8 cellular contexts compared by ENCODE assay signal in the genomic region with DNA sequence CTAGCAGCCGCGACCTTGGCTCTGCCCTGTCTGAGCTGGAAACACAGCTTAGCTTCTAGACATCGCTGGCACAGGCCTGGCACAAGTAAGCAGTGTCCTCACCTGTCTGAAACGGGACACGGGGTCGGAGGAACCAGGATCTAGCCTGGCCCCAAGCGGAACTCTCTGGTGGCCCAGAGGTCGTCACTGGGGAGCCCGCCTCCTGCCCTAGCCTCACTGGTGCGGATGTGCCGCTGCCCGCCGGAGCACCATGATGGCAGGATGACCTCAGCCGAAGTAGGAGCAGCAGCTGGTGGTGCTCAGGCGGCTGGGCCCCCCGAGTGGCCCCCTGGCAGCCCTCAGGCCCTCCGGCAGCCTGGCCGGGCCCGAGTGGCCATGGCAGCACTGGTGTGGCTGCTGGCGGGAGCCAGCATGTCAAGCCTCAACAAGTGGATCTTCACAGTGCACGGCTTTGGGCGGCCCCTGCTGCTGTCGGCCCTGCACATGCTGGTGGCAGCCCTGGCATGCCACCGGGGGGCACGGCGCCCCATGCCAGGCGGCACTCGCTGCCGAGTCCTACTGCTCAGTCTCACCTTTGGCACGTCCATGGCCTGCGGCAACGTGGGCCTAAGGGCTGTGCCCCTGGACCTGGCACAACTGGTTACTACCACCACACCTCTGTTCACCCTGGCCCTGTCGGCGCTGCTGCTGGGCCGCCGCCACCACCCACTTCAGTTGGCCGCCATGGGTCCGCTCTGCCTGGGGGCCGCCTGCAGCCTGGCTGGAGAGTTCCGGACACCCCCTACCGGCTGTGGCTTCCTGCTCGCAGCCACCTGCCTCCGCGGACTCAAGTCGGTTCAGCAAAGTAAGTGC. TPM values are rescaled to one million over a fixed set of nuclear protein-coding genes. Genes with fewer than 3 reads are reported as not detected.
DNase-seq lines count a peak whose midpoint lies in the region; ATAC-seq and TF ChIP-seq lines count a peak whose summit lies in the region.

No MANE protein-coding gene starts in this region.

- 9 to 21% methylated on average over 24 to 32 of the region's 45 CpGs for WGBS in lower leg skin, 2 donors

- H3K4me3 ChIP-seq in SJSA1 = peak overlapping the region; percentile 57
- H3K4me3 ChIP-seq in lower leg skin (ENCODE audit: low read depth, poor library complexity, severe bottlenecking) = peak overlapping the region; percentile 45

- peaks cover 27% of the 10 kb centered on the region for H3K4me1 ChIP-seq in SJSA1 (replicated peaks)

- peak overlapping the region; percentile 85 for H3K4me3 Mint-ChIP-seq in chondrocyte (ENCODE audit: unreplicated experiment)

- H3K27ac Mint-ChIP-seq in chondrocyte (ENCODE audit: unreplicated experiment) = peak overlapping the region; percentile 78

- no peak for TF ChIP-seq CTCF in chondrocyte (IDR thresholded peaks at IDR 0.05)
- no peak for TF ChIP-seq CTCF in lower leg skin (IDR thresholded peaks at IDR 0.05)

- H3K9me3 ChIP-seq in SJSA1 (replicated peaks) = no peaks in the 10 kb centered on the region

- H3K27me3 ChIP-seq in SJSA1 (replicated peaks) = no peaks in the 10 kb centered on the region

- DNase-seq in DMS 273 (lab: John Stamatoyannopoulos, UW; ENCODE audit: unreplicated experiment) (peak; percentile 56), DMS 273 treated with DMSO at 0.1 percent for 48 hours (lab: John Stamatoyannopoulos, UW) (no peak), SJSA1 (ENCODE audit: low read depth in 1 of 2, low spot score in 2 of 2) (no peak), chondrocyte (ENCODE audit: low spot score) (no peak), lower leg skin (ENCODE audit: low spot score in 2 of 2) (peak; percentile 18 to 87), superior temporal gyrus (ENCODE audit: extremely low spot score) (peak; percentile 29), NCI-H1930 (lab: John Stamatoyannopoulos, UW) (no peak)

- peak overlapping the region; percentile 44 for H3K27ac ChIP-seq in SJSA1

- intact Hi-C loops in lower leg skin (cut with DNase I; ENCODE audit: low total_unique reads) = loop anchor here (10.0 kb wide), 2 partner anchors 288 to 508 kb away; a partner anchor contains a TSS

- no peaks in the 10 kb centered on the region for H3K9me3 Mint-ChIP-seq in chondrocyte (ENCODE audit: low read depth)

- no peaks in the 10 kb centered on the region for H3K27me3 Mint-ChIP-seq in chondrocyte (ENCODE audit: low read depth)

- no peak for ATAC-seq in GM21723 (IDR thresholded peaks at IDR 0.05; ENCODE audit: unreplicated experiment)

- no peaks in the 10 kb centered on the region for H3K36me3 Mint-ChIP-seq in chondrocyte (ENCODE audit: low read depth)

- TF ChIP-seq POLR2A in lower leg skin (IDR thresholded peaks at IDR 0.05) = no peak

- H3K4me1 Mint-ChIP-seq in chondrocyte (ENCODE audit: low read depth) = peaks cover 26% of the 10 kb centered on the region

- H3K36me3 ChIP-seq in SJSA1 = peaks cover 3% of the 10 kb centered on the region; the same call in 1 of the 2 replicates

RNA-seq across cellular contexts. Expression of a gene that starts 0.9 kb away (rescaled TPM):
- 6.7 and 6.9 TPM in 2 replicates for total RNA-seq in SJSA1 (2014; rRNA removed; shearing (Covaris generic))
- total RNA-seq in chondrocyte = 5.3 to 7.9 TPM (median 7.6 TPM) in 3 replicates
- 10 to 100 TPM; 14.6 to 22.2 (median 18.6) TPM for total RNA-seq in lower leg skin

RNA-seq across cellular contexts. Expression of a gene that starts 29.5 kb away (rescaled TPM):
- total RNA-seq in SJSA1 (2014; rRNA removed; shearing (Covaris generic)) = 4.5 and 5.8 TPM in 2 replicates
- total RNA-seq in chondrocyte (10.4 to 14.9 TPM (median 11.5 TPM) in 3 replicates), lower leg skin (10 to 100 TPM in 3 of 4 donors, 1 to 10 TPM in 1; 9.9 to 20.2 (median 14.8) TPM)

RNA-seq across cellular contexts. Expression of a gene that starts 31.2 kb away (rescaled TPM):
- 0.60 and 4.8 TPM in 2 replicates for total RNA-seq in SJSA1 (2014; rRNA removed; shearing (Covaris generic))
- total RNA-seq in chondrocyte (7.6 to 9.4 TPM (median 9.0 TPM) in 3 replicates), lower leg skin (10 to 100 TPM in 1 of 4 donors, 1 to 10 TPM in 3; 6.2 to 10.6 (median 8.2) TPM)

RNA-seq across cellular contexts. Expression of a gene that starts 44.7 kb away (rescaled TPM):
- total RNA-seq in SJSA1 (2014; rRNA removed; shearing (Covaris generic)) = 68.9 and 105 TPM in 2 replicates
- 53.6 to 61.7 TPM (median 56.4 TPM) in 3 replicates for total RNA-seq in chondrocyte
- total RNA-seq in lower leg skin = 10 to 100 TPM; 43.1 to 55.6 (median 49.1) TPM

RNA-seq across cellular contexts. Expression of a gene that starts 58.2 kb away (rescaled TPM):
- 0.37 and 0.53 TPM in 2 replicates for total RNA-seq in SJSA1 (2014; rRNA removed; shearing (Covaris generic))
- 1.9 to 3.6 TPM (median 2.4 TPM) in 3 replicates for total RNA-seq in chondrocyte
- total RNA-seq in lower leg skin = 10 to 100 TPM in 2 of 4 donors, 1 to 10 TPM in 2; 7.2 to 13.3 (median 10.0) TPM

Comparison
In these comparisons a context has a peak if more than half of its experiments do, and no peak if none do; other contexts are left out.
1. DNase-seq: peak in DMS 273 (single experiment), lower leg skin (2 of 2) and superior temporal gyrus (single experiment); none in DMS 273 treated with DMSO at 0.1 percent for 48 hours (single experiment), SJSA1 (0 of 2), chondrocyte (single experiment) and NCI-H1930 (0 of 2).